Comparison of ENCODE assay signal across 27 cellular contexts in genomic region chr7:31029251-31029650, GRCh38. TPM values are rescaled to one million over a fixed set of nuclear protein-coding genes. Genes with fewer than 3 reads are reported as not detected.
"Had no signal": no experiment of that assay in that cellular context is flagged by ENCODE, and none has a peak within 500 bp of the region (broad histone marks: within the 10 kb centered on the region; RNA-seq: fewer than 3 reads in every experiment).

No MANE protein-coding gene starts in this region.

- H3K27ac Mint-ChIP-seq: mesothelial cell of epicardium; natural killer cell; progenitor cell of endocrine pancreas; stimulated activated memory B cell treated with anti-CD40 and anti-IgM and Interleukin-4, amounts not matched to agents 10 μg/mL and 1 μg/mL and 100 μg/mL, for 72 hours; stimulated activated naive CD8-positive, alpha-beta T cell treated with anti-CD3 and anti-CD28 coated beads, Interleukin-15, amount 100 ng/mL, for 72 hours had no signal

- H3K36me3 Mint-ChIP-seq: mesothelial cell of epicardium; naive B cell; natural killer cell; stimulated activated memory B cell treated with anti-CD40 and anti-IgM and Interleukin-4, amounts not matched to agents 10 μg/mL and 1 μg/mL and 100 μg/mL, for 72 hours had no signal

- H3K27ac ChIP-seq: left ventricle myocardium inferior, neutrophil, ovary, right atrium auricular region, right lobe of liver, testis, thyroid gland, transverse colon, upper lobe of left lung, vagina had no signal

- H3K9me3 ChIP-seq: left ventricle myocardium inferior, neutrophil, ovary, right atrium auricular region, right lobe of liver, testis, thyroid gland, transverse colon, upper lobe of left lung, vagina had no signal

- ATAC-seq: natural killer cell; right lobe of liver; stimulated activated memory B cell treated with anti-CD40 and anti-IgM and Interleukin-4, amounts not matched to agents 10 μg/mL and 1 μg/mL and 100 μg/mL, for 72 hours; stimulated activated naive CD8-positive, alpha-beta T cell treated with anti-CD3 and anti-CD28 coated beads, Interleukin-15, amount 100 ng/mL, for 72 hours had no signal

- H3K9me3 Mint-ChIP-seq: mesothelial cell of epicardium, natural killer cell had no signal

- DNase-seq: islet precursor cell; left ventricle myocardium inferior; mesendoderm; naive B cell; natural killer cell; right lobe of liver; stimulated activated CD4-positive, alpha-beta T cell treated with anti-CD3 and anti-CD28 coated beads, Interleukin-1b, Interleukin-23, amount 100 ng/mL, for 48 hours; stimulated activated CD4-positive, alpha-beta T cell treated with anti-CD3 and anti-CD28 coated beads, Interleukin-2, amount 100 ng/mL, for 48 hours; stimulated activated CD4-positive, alpha-beta T cell treated with anti-CD3 and anti-CD28 coated beads, Interleukin-4, amount 100 ng/mL, for 4 hours; stimulated activated CD8-positive, alpha-beta memory T cell treated with anti-CD3 and anti-CD28 coated beads, Interleukin-4, amount 100 ng/mL, for 48 hours; stimulated activated naive CD4-positive, alpha-beta T cell treated with Interleukin-2 at 50 U/mL for 16 hours; stimulated activated naive CD8-positive, alpha-beta T cell treated with anti-CD3 and anti-CD28 coated beads, Interleukin-15, amount 100 ng/mL, for 72 hours; testis; thyroid gland; transverse colon had no signal

- H3K27me3 ChIP-seq: ovary, right atrium auricular region, right lobe of liver, testis, thyroid gland, transverse colon, upper lobe of left lung, vagina had no signal

- H3K4me3 ChIP-seq: left ventricle myocardium inferior, lung, ovary, right atrium auricular region, right lobe of liver, smooth muscle cell, testis, thyroid gland, transverse colon, upper lobe of left lung, vagina had no signal

- H3K36me3 ChIP-seq: left ventricle myocardium inferior, neutrophil, ovary, right atrium auricular region, right lobe of liver, thyroid gland, transverse colon, upper lobe of left lung, vagina had no signal

- H3K4me1 Mint-ChIP-seq: naive B cell; stimulated activated memory B cell treated with anti-CD40 and anti-IgM and Interleukin-4, amounts not matched to agents 10 μg/mL and 1 μg/mL and 100 μg/mL, for 72 hours had no signal

- H3K4me1 ChIP-seq: right lobe of liver, thyroid gland had no signal

- H3K4me2 ChIP-seq: smooth muscle cell had no signal

- H3K4me3 Mint-ChIP-seq: mesothelial cell of epicardium; natural killer cell; stimulated activated memory B cell treated with anti-CD40 and anti-IgM and Interleukin-4, amounts not matched to agents 10 μg/mL and 1 μg/mL and 100 μg/mL, for 72 hours; stimulated activated naive CD8-positive, alpha-beta T cell treated with anti-CD3 and anti-CD28 coated beads, Interleukin-15, amount 100 ng/mL, for 72 hours had no signal

RNA-seq across cellular contexts. Expression of gene ADCYAP1R1, which starts 22.9 kb away (rescaled TPM):
- total RNA-seq: kidney epithelial cell, natural killer cell, progenitor cell of endocrine pancreas, renal cortical epithelial cell, smooth muscle cell had no signal
